In genomic region chr17:29593546-29594440, GRCh38 we compare ENCODE assay signal across 6 cellular contexts. TPM values are rescaled to one million over a fixed set of nuclear protein-coding genes. Genes with fewer than 3 reads are reported as not detected.
A peak's percentile ranks its signal among the peaks of the same experiment; 100 is the strongest.
DNase-seq lines count a peak whose midpoint lies in the region; ATAC-seq and TF ChIP-seq lines count a peak whose summit lies in the region.

No MANE protein-coding gene starts in this region.

- no peaks in the 10 kb centered on the region for H3K27me3 ChIP-seq in aorta (ENCODE audit: control insufficient read depth in 1 of 2, insufficient read depth in 2 of 2, low read length in 1 of 2)

- H3K27ac ChIP-seq in VCaP (peak overlapping the region; percentile 98), aorta (ENCODE audit: low read depth in 1 of 2, low read length in 2 of 2) (no peak overlapping the region)

- no peaks in the 10 kb centered on the region for H3K9me3 ChIP-seq in aorta (ENCODE audit: control insufficient read depth, low read length)

- WGBS in aorta, 2 donors = 9 to 12% methylated on average over 54 to 71 of the region's 71 CpGs

- H3K4me1 ChIP-seq in aorta (ENCODE audit: control insufficient read depth in 1 of 2, insufficient read depth in 2 of 2, low read length in 2 of 2) = peaks cover 0 to 2% of the 10 kb centered on the region in 2 donors

- H3K36me3 ChIP-seq in aorta (ENCODE audit: control insufficient read depth in 1 of 2, insufficient read depth in 2 of 2, low read length in 1 of 2) = no peaks in the 10 kb centered on the region

- peak overlapping the region; percentile 61 to 63 for H3K4me3 ChIP-seq in aorta (ENCODE audit: low read length in 2 of 2)

- intact Hi-C loops in aorta (cut with DNase I) = no loop called here

- no peak for ATAC-seq in aorta (ENCODE audit: low FRiP score)

- TF ChIP-seq CTCF in VCaP (conservative IDR thresholded peaks at IDR 0.05) = peak; percentile 73

- peak; percentile 32 for DNase-seq in SIG-M5 treated with dmso at 0.1 percent for 504 hours (lab: John Stamatoyannopoulos, UW; ENCODE audit: unreplicated experiment)
- DNase-seq in SIG-M5 (lab: John Stamatoyannopoulos, UW) = no peak
- peak; percentile 50 for DNase-seq in iPS-NIHi11 (ENCODE audit: low spot score)
- peak in 1 of 2 donors; percentile 75 for DNase-seq in aorta
- DNase-seq in amniotic stem cell (lab: John Stamatoyannopoulos, UW) = no peak

RNA-seq across cellular contexts. Expression of gene ANKRD13B, which starts 0.9 kb away (rescaled TPM):
- total RNA-seq in aorta = 10 to 100 TPM in 1 of 2 donors, 1 to 10 TPM in 1; 5.7 to 19.7 TPM
- 10 to 100 TPM in 1 of 2 donors, under 1 TPM in 1; 0.88 to 10.1 TPM for polyA plus RNA-seq in aorta

RNA-seq across cellular contexts. Expression of gene GIT1, which starts 4.3 kb away (rescaled TPM):
- total RNA-seq in aorta = 10 to 100 TPM; 38.5 to 47.0 TPM
- polyA plus RNA-seq in aorta = 10 to 100 TPM in 1 of 2 donors, 1 to 10 TPM in 1; 8.1 to 27.6 TPM

RNA-seq across cellular contexts. Expression of gene TP53I13, which starts 25.3 kb away (rescaled TPM):
- total RNA-seq in aorta = 10 to 100 TPM; 31.7 to 34.4 TPM
- polyA plus RNA-seq in aorta = 100 to 1,000 TPM in 1 of 2 donors, 10 to 100 TPM in 1; 18.4 to 122 TPM

RNA-seq across cellular contexts. Expression of gene ABHD15, which starts 27.0 kb away (rescaled TPM):
- 1 to 10 TPM; 6.2 to 9.8 TPM for total RNA-seq in aorta
- polyA plus RNA-seq in aorta = 1 to 10 TPM; 2.8 to 3.0 TPM

RNA-seq across cellular contexts. Expression of gene CORO6, which starts 28.9 kb away (rescaled TPM):
- total RNA-seq in aorta = 10 to 100 TPM in 1 of 2 donors, 1 to 10 TPM in 1; 9.9 to 12.3 TPM
- 10 to 100 TPM in 1 of 2 donors, 1 to 10 TPM in 1; 2.9 to 51.6 TPM for polyA plus RNA-seq in aorta

Comparison
In these comparisons a context has a peak if more than half of its experiments do, and no peak if none do; other contexts are left out.
1. DNase-seq: peak in SIG-M5 treated with dmso at 0.1 percent for 504 hours (single experiment) and iPS-NIHi11 (single experiment); none in SIG-M5 (single experiment) and amniotic stem cell (single experiment).